Comparison of ENCODE assay signal across 12 cellular contexts in the genomic region with DNA sequence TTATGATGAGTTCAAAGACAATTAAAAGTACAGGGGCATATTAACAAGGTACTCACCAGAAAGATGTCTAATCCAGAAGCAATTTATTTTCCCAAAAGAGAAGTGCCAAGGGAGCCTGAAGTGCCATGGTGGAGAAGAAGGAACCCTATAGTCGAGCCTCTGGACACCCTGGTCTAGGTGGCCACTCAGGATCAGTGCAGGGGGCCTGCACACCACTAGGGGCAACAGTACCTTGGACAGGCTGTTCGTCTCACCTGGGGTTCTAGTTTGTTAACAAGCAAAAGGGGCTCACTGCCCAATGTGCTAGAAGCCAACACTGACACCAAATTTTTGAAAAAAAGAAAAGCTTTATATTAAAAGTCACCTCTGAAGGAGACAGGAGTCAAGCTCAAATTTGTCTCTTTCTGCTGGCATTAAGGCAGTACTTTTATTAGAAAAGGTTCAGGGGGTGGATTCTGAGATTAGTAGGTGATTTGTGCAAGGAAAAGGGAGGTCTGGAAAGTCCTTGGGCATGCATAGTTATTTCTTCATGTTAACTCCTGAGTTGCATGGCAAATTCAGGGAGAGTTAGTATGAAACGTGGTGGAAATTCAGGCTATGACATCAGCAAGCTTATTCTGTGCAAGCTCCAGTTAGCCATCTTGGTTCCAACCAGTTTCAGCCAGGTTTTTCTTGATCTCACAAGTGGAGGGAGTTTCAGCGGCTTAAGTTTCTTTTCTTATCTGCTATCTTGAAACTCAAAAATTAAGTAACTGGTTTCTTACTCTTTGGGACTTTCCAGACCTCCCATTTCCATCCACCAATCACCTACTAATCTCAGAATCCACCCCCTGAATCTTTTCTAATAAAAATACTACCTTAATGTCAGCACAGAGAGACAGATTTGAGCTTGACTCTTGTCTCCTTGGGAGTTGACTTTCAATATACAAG. TPM values are rescaled to one million over a fixed set of nuclear protein-coding genes. Genes with fewer than 3 reads are reported as not detected.
DNase-seq lines count a peak whose midpoint lies in the region; ATAC-seq and TF ChIP-seq lines count a peak whose summit lies in the region.
"Had no signal": no experiment of that assay in that cellular context is flagged by ENCODE, and none has a peak within 500 bp of the region (broad histone marks: within the 10 kb centered on the region; RNA-seq: fewer than 3 reads in every experiment).

No MANE protein-coding gene starts in this region.

- TF ChIP-seq RAD21 in HCT116 (IDR thresholded peaks at IDR 0.05; ENCODE audit: low read depth) = no peak

- intact Hi-C loops in HCT116 (cut with micrococcal nuclease) = no loop called here

- no peak overlapping the region for H3K4me2 ChIP-seq in HCT116 (ENCODE audit: low read length)

- H3K4me1 Mint-ChIP-seq in type B pancreatic cell (ENCODE audit: unreplicated experiment) = peaks cover 6% of the 10 kb centered on the region

- no peaks in the 10 kb centered on the region for H3K9me3 ChIP-seq in HCT116 (ENCODE audit: control insufficient read depth in 1 of 2, insufficient read depth in 1 of 2, low read depth in 1 of 2, low read length in 2 of 2)
- H3K9me3 ChIP-seq: ascending aorta, neutrophil had no signal

- peaks cover 42% of the 10 kb centered on the region for H3K27me3 Mint-ChIP-seq in type B pancreatic cell

- no peaks in the 10 kb centered on the region for H3K9me2 ChIP-seq in HCT116 (ENCODE audit: insufficient read depth)

- POLR2A ChIA-PET in HCT116 (lab: Charles Lee) = no interaction called here

- H3K9me3 Mint-ChIP-seq in type B pancreatic cell = no peaks in the 10 kb centered on the region
- H3K9me3 Mint-ChIP-seq: CD8-positive, alpha-beta T cell had no signal

- CTCF ChIA-PET in HCT116 (lab: Charles Lee) = interaction anchor here (1.2 to 1.4 kb wide), 2 partner anchors 9 to 106 kb away, joined by 3 read pairs; no protein-coding TSS in a partner anchor

- RAD21 ChIA-PET in HCT116 (lab: Charles Lee; ENCODE audit: low non-redundant PET in 1 of 2, low total read pairs in 2 of 2, uncharacterized antibody in 2 of 2, unreplicated experiment in 2 of 2) = no interaction called here

- peak; percentile 18 for DNase-seq in stimulated activated CD4-positive, alpha-beta T cell treated with anti-CD3 and anti-CD28 coated beads, Interleukin-4, amount 100 ng/mL, for 24 hours
- DNase-seq in stimulated activated CD4-positive, alpha-beta T cell treated with anti-CD3 and anti-CD28 coated beads, Interleukin-4, amount 100 ng/mL, for 1 hour = no peak
- no peak for DNase-seq in HCT116 (ENCODE audit: low read depth, low spot score)
- no peak for DNase-seq in type B pancreatic cell (ENCODE audit: extremely low spot score, unreplicated experiment)
- no peak for DNase-seq in hypothalamus (lab: John Stamatoyannopoulos, UW)
- DNase-seq in NCI-H2081 treated with DMSO at 0.1 percent for 48 hours (lab: John Stamatoyannopoulos, UW) = no peak
- no peak for DNase-seq in substantia nigra (lab: John Stamatoyannopoulos, UW)
- DNase-seq: CD8-positive, alpha-beta T cell had no signal

- no peak overlapping the region for H3K4me3 ChIP-seq in HCT116 (replicated peaks in 1 of 2; ENCODE audit: low read depth in 1 of 2, low read length in 2 of 2)
- H3K4me3 ChIP-seq: ascending aorta had no signal

- H3K27me3 ChIP-seq in HCT116 (ENCODE audit: insufficient read depth, low read length) = peaks cover 77% of the 10 kb centered on the region
- H3K27me3 ChIP-seq: ascending aorta, neutrophil had no signal

- H3K27ac ChIP-seq in HCT116 (ENCODE audit: low read depth, low read length) (no peak overlapping the region), substantia nigra (ENCODE audit: low read depth, low read length, poor library complexity, severe bottlenecking) (no peak overlapping the region)
- H3K27ac ChIP-seq: ascending aorta, neutrophil had no signal

- ATAC-seq in HCT116 (peak; percentile 82), HG03558 (IDR thresholded peaks at IDR 0.05; ENCODE audit: extremely low read depth, unreplicated experiment) (peak; percentile 39)
- ATAC-seq: CD8-positive, alpha-beta T cell had no signal

- no peaks in the 10 kb centered on the region for H4K20me1 ChIP-seq in HCT116 (ENCODE audit: insufficient read depth)

- TF ChIP-seq CTCF in HCT116 (IDR thresholded peaks at IDR 0.05 in 2 of 3, conservative IDR thresholded peaks at IDR 0.05 in 1 of 3; ENCODE audit: borderline replicate concordance in 1 of 3, insufficient read depth in 1 of 3, low read depth in 2 of 3, low read length in 2 of 3) (peak in 2 of 3 experiments; percentile 49 to 58; a peak in 4 of 6 replicates), type B pancreatic cell (conservative IDR thresholded peaks at IDR 0.05) (peak; percentile 19)

- H2AFZ ChIP-seq in HCT116 (ENCODE audit: low read depth, low read length, poor library complexity, severe bottlenecking) = no peak overlapping the region

- no peak for TF ChIP-seq POLR2A in HCT116 (IDR thresholded peaks at IDR 0.05; ENCODE audit: borderline replicate concordance, extremely low read depth, insufficient read depth, insufficient read length)

- no peak overlapping the region for H3K9ac ChIP-seq in HCT116 (ENCODE audit: low read length)

- H3K4me1 ChIP-seq in HCT116 (ENCODE audit: control insufficient read depth in 1 of 2, insufficient read depth in 2 of 2, low read length in 2 of 2) = no peaks in the 10 kb centered on the region
- H3K4me1 ChIP-seq: ascending aorta had no signal

- no peaks in the 10 kb centered on the region for H3K79me2 ChIP-seq in HCT116 (ENCODE audit: insufficient read depth, low read length)

- no peaks in the 10 kb centered on the region; a peak in 1 of 4 replicates for H3K36me3 ChIP-seq in HCT116 (ENCODE audit: control insufficient read depth in 1 of 2, insufficient read depth in 2 of 2, low read length in 2 of 2)
- H3K36me3 ChIP-seq: ascending aorta, neutrophil had no signal

- H3K4me3 Mint-ChIP-seq in type B pancreatic cell = no peak overlapping the region
- H3K4me3 Mint-ChIP-seq: CD8-positive, alpha-beta T cell had no signal

- H3K27ac Mint-ChIP-seq in type B pancreatic cell = no peak overlapping the region
- H3K27ac Mint-ChIP-seq: CD8-positive, alpha-beta T cell had no signal

- BruUV-seq in HCT116 (replicated peaks; lab: Mats Ljungman, UMichigan) = no TSS peak

- H3K36me3 Mint-ChIP-seq in type B pancreatic cell = no peaks in the 10 kb centered on the region
- H3K36me3 Mint-ChIP-seq: CD8-positive, alpha-beta T cell had no signal

TF ChIP-seq in HCT116, 20 proteins besides CTCF, POLR2A, EP300 and RAD21 (continues in another document):
- TF ChIP-seq TCF7L2 (IDR thresholded peaks at IDR 0.05; ENCODE audit: borderline replicate concordance, extremely low read depth, insufficient read depth, insufficient read length) (no peak), ZBTB33 (IDR thresholded peaks at IDR 0.05; ENCODE audit: extremely low read depth, insufficient replicate concordance, low read length) (no peak), CEBPB (IDR thresholded peaks at IDR 0.05; ENCODE audit: low read depth) (no peak), SP1 (IDR thresholded peaks at IDR 0.05; ENCODE audit: low read depth) (no peak), EGR1 (IDR thresholded peaks at IDR 0.05; ENCODE audit: low read depth) (no peak), SIN3A (IDR thresholded peaks at IDR 0.05; ENCODE audit: low read depth) (no peak), REST (IDR thresholded peaks at IDR 0.05; ENCODE audit: low read depth) (no peak), SRF (IDR thresholded peaks at IDR 0.05; ENCODE audit: low read depth) (no peak), YY1 (IDR thresholded peaks at IDR 0.05; ENCODE audit: extremely low read depth, insufficient replicate concordance, low read depth, low read length) (no peak)
- TF ChIP-seq, protein P1, sequence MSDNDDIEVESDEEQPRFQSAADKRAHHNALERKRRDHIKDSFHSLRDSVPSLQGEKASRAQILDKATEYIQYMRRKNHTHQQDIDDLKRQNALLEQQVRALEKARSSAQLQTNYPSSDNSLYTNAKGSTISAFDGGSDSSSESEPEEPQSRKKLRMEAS (IDR thresholded peaks at IDR 0.05) = no peak

RNA-seq across cellular contexts. Expression of gene CBY2, which starts 0.9 kb away (rescaled TPM):
- total RNA-seq in HCT116 (2021; ENCODE audit: unreplicated experiment) (not detected), type B pancreatic cell (ENCODE audit: low replicate concordance) (not detected in 2 replicates)
- polyA plus RNA-seq in HCT116 (2012) = not detected in 2 replicates
- total RNA-seq: ascending aorta; CD8-positive, alpha-beta T cell; T-helper 1 cell treated with Interleukin-12 subunit alpha and Interleukin-12 subunit beta and Interleukin-4 antibody, amounts not matched to agents 30 ng/mL and 1 ng/mL, for 36 hours had no signal
